1 cellular context compared by ENCODE assay signal in the genomic region with DNA sequence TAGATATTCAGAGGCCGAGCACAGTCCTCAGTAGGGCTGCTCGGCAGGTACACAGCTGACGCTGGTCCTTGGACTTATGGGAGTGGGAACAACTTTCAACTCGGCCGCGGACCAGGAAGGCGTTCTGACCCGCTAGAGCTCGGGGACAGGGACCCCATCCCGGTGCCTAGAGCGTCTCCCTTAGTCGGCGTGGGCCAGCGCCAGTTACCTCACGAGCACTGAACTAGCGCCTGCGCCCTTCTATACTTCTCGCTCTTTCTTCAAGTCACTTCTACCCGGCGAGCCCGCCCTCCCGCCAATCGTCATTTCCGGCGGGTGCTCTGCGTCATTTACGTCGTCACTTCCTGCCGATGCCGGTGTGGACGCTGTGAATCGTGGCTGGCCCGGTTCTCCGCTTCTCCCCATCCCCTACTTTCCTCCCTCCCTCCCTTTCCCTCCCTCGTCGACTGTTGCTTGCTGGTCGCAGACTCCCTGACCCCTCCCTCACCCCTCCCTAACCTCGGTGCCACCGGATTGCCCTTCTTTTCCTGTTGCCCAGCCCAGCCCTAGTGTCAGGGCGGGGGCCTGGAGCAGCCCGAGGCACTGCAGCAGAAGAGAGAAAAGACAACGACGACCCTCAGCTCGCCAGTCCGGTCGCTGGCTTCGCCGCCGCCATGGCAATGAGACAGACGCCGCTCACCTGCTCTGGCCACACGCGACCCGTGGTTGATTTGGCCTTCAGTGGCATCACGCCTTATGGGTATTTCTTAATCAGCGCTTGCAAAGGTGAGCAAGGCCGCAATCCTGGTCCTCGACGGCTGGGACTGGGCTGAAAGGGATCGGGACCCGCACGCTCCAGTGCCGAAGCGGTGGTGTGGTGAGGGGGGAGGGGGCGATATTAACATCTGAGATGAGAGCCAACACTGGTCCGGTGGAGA.
TF ChIP-seq lines count a peak whose summit lies in the region.

Gene STRAP (plus strand): TSS at position 333 of the 917 bp plus-strand sequence. CDS start 321 bp downstream, at position 654.

TF ChIP-seq in HepG2, 621 proteins besides CTCF, POLR2A, EP300 and RAD21 (continued from another document and continues in another):
- TF ChIP-seq SIX4 (CRISPR knock-in tag; IDR thresholded peaks at IDR 0.05) (no peak; the same call in 1 of the 2 replicates), ATM (IDR thresholded peaks at IDR 0.05; ENCODE audit: borderline replicate concordance) (no peak), BHLHE40 (IDR thresholded peaks at IDR 0.05; ENCODE audit: low read length) (0 out of 2 replicates have a peak, but pooled peaks have one; percentile 17), ZFP37 (CRISPR knock-in tag; IDR thresholded peaks at IDR 0.05; ENCODE audit: borderline replicate concordance) (peak; percentile 55; the same call in 1 of the 2 replicates), HOXA5 (CRISPR knock-in tag; IDR thresholded peaks at IDR 0.05) (peak; percentile 81; the same call in 1 of the 2 replicates), MZF1 (CRISPR knock-in tag; IDR thresholded peaks at IDR 0.05; ENCODE audit: borderline replicate concordance) (no peak), ZEB1 (IDR thresholded peaks at IDR 0.05; ENCODE audit: insufficient replicate concordance, low read depth) (no peak), ZNF451 (CRISPR knock-in tag; IDR thresholded peaks at IDR 0.05) (no peak; the same call in 1 of the 2 replicates), KAT8 (CRISPR knock-in tag; IDR thresholded peaks at IDR 0.05) (peak; percentile 94), NFAT5 (CRISPR knock-in tag; IDR thresholded peaks at IDR 0.05) (peak; percentile 69), ZNF883 (CRISPR knock-in tag; IDR thresholded peaks at IDR 0.05; ENCODE audit: not compliant biosample characterization) (peak; percentile 66), HMG20A (CRISPR knock-in tag; IDR thresholded peaks at IDR 0.05; ENCODE audit: borderline replicate concordance) (no peak; the same call in 1 of the 2 replicates), KDM1A (CRISPR knock-in tag; IDR thresholded peaks at IDR 0.05) (no peak), ZNF737 (CRISPR knock-in tag; IDR thresholded peaks at IDR 0.05; ENCODE audit: borderline replicate concordance) (0 out of 2 replicates have a peak, but pooled peaks have one; percentile 55), ZNF274 (CRISPR knock-in tag; IDR thresholded peaks at IDR 0.05) (no peak; the same call in 1 of the 2 replicates), CREM (IDR thresholded peaks at IDR 0.05) (peak; percentile 98), CREM (CRISPR knock-in tag; IDR thresholded peaks at IDR 0.05) (no peak), NPAS2 (CRISPR knock-in tag; IDR thresholded peaks at IDR 0.05; ENCODE audit: borderline replicate concordance) (0 out of 2 replicates have a peak, but pooled peaks have one; percentile 39), ZNF589 (CRISPR knock-in tag; conservative IDR thresholded peaks at IDR 0.05) (no peak), ZNF263 (CRISPR knock-in tag; IDR thresholded peaks at IDR 0.05) (peak; percentile 14; the same call in 1 of the 2 replicates), PHF5A (CRISPR knock-in tag; IDR thresholded peaks at IDR 0.05; ENCODE audit: low read depth, unreplicated experiment) (peak; percentile 87), ZBTB25 (CRISPR knock-in tag; IDR thresholded peaks at IDR 0.05) (peak; percentile 82), ZNF253 (CRISPR knock-in tag; IDR thresholded peaks at IDR 0.05; ENCODE audit: borderline replicate concordance) (no peak), ZFP1 (CRISPR knock-in tag; IDR thresholded peaks at IDR 0.05) (no peak), ASH2L (IDR thresholded peaks at IDR 0.05; ENCODE audit: insufficient read length, low read depth, low read length) (peak; percentile 84), ZNF441 (CRISPR knock-in tag; IDR thresholded peaks at IDR 0.05; ENCODE audit: borderline replicate concordance) (peak; percentile 80), ZSCAN22 (CRISPR knock-in tag; IDR thresholded peaks at IDR 0.05) (peak; percentile 40; the same call in 1 of the 2 replicates), RFXANK (CRISPR knock-in tag; IDR thresholded peaks at IDR 0.05) (0 out of 2 replicates have a peak, but pooled peaks have one; percentile 37), TGIF2 (CRISPR knock-in tag; IDR thresholded peaks at IDR 0.05) (no peak), MEIS1 (CRISPR knock-in tag; IDR thresholded peaks at IDR 0.05; ENCODE audit: borderline replicate concordance) (peak; percentile 79), ZSCAN30 (CRISPR knock-in tag; IDR thresholded peaks at IDR 0.05) (peak; percentile 74; the same call in 1 of the 2 replicates), ZMYM4 (CRISPR knock-in tag; IDR thresholded peaks at IDR 0.05) (peak; percentile 94), CBFB (CRISPR knock-in tag; IDR thresholded peaks at IDR 0.05) (no peak), ZBTB49 (CRISPR knock-in tag; IDR thresholded peaks at IDR 0.05; ENCODE audit: borderline replicate concordance) (no peak), ZNF3 (CRISPR knock-in tag; IDR thresholded peaks at IDR 0.05) (no peak)
- TF ChIP-seq, protein P1, sequence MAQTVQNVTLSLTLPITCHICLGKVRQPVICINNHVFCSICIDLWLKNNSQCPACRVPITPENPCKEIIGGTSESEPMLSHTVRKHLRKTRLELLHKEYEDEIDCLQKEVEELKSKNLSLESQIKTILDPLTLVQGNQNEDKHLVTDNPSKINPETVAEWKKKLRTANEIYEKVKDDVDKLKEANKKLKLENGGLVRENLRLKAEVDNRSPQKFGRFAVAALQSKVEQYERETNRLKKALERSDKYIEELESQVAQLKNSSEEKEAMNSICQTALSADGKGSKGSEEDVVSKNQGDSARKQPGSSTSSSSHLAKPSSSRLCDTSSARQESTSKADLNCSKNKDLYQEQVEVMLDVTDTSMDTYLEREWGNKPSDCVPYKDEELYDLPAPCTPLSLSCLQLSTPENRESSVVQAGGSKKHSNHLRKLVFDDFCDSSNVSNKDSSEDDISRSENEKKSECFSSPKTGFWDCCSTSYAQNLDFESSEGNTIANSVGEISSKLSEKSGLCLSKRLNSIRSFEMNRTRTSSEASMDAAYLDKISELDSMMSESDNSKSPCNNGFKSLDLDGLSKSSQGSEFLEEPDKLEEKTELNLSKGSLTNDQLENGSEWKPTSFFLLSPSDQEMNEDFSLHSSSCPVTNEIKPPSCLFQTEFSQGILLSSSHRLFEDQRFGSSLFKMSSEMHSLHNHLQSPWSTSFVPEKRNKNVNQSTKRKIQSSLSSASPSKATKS (CRISPR knock-in tag; IDR thresholded peaks at IDR 0.05) = no peak
- TF ChIP-seq, protein P2, sequence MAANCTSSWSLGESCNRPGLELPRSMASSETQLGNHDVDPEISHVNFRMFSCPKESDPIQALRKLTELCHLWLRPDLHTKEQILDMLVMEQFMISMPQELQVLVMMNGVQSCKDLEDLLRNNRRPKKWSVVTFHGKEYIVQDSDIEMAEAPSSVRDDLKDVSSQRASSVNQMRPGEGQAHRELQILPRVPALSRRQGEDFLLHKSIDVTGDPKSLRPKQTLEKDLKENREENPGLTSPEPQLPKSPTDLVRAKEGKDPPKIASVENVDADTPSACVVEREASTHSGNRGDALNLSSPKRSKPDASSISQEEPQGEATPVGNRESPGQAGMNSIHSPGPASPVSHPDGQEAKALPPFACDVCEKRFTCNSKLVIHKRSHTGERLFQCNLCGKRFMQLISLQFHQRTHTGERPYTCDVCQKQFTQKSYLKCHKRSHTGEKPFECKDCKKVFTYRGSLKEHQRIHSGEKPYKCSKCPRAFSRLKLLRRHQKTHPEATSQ (CRISPR knock-in tag; IDR thresholded peaks at IDR 0.05; ENCODE audit: borderline replicate concordance) = 0 out of 2 replicates have a peak, but pooled peaks have one; percentile 62
- TF ChIP-seq, protein P3, sequence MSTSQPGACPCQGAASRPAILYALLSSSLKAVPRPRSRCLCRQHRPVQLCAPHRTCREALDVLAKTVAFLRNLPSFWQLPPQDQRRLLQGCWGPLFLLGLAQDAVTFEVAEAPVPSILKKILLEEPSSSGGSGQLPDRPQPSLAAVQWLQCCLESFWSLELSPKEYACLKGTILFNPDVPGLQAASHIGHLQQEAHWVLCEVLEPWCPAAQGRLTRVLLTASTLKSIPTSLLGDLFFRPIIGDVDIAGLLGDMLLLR (CRISPR knock-in tag; IDR thresholded peaks at IDR 0.05) = peak; percentile 63; the same call in 1 of the 2 replicates
